Comparison of ENCODE assay signal across 19 cellular contexts in genomic region chr17:11925271-11926021, GRCh38.
DNase-seq lines count a peak whose midpoint lies in the region; ATAC-seq and TF ChIP-seq lines count a peak whose summit lies in the region.
"Had no signal": no experiment of that assay in that cellular context is flagged by ENCODE, and none has a peak within 500 bp of the region (broad histone marks: within the 10 kb centered on the region; RNA-seq: fewer than 3 reads in every experiment).

No MANE protein-coding gene starts in this region.

- H3K27me3 Mint-ChIP-seq in immature natural killer cell (ENCODE audit: low read depth in 3 of 3): peaks cover 0 to 3% (median 2%) of the 10 kb centered on the region in 3 donors
- H3K27me3 Mint-ChIP-seq: CD4-positive, CD25-positive, alpha-beta regulatory T cell; IgD-negative memory B cell had no signal

- no peak overlapping the region for H3K27ac Mint-ChIP-seq in immature natural killer cell
- H3K27ac Mint-ChIP-seq: B cell; CD4-positive, CD25-positive, alpha-beta regulatory T cell; IgD-negative memory B cell had no signal

- H3K4me1 ChIP-seq in adrenal gland (replicated peaks in 1 of 2): no peaks in the 10 kb centered on the region
- peaks cover 7% of the 10 kb centered on the region for H3K4me1 ChIP-seq in neuron (ENCODE audit: insufficient read depth, low read length)
- H3K4me1 ChIP-seq: Caco-2, SJSA1 had no signal

- WGBS in adrenal gland, 4 donors: 49 to 66% (median 55%) methylated on average over 6 of the region's 6 CpGs

- H2AFZ ChIP-seq in neuron (ENCODE audit: low read depth, low read length): peak overlapping the region; percentile 59

- H3K9me3 Mint-ChIP-seq in immature natural killer cell: peaks cover 0 to 9% (median 4%) of the 10 kb centered on the region in 6 donors

- DNase-seq in adrenal gland (peak in 5 of 7 donors; percentile 20 to 60 (median 31)), glomerular endothelial cell (ENCODE audit: extremely low read depth, low read depth, low spot score) (peak; percentile 58), kidney tubule cell (ENCODE audit: low spot score) (peak; percentile 5), immature natural killer cell (no peak), T-helper 2 cell (no peak)
- DNase-seq: Caco-2; CD4-positive, CD25-positive, alpha-beta regulatory T cell; EL; NCI-H187 treated with DMSO at 0.1 percent for 48 hours; NCI-H446; NCI-H69; NK-92 treated with Interleukin-12 subunit alpha and Interleukin-12 subunit beta, amount 100 ng/mL, for 24 hours had no signal

- no peaks in the 10 kb centered on the region for H3K27me3 ChIP-seq in adrenal gland
- H3K27me3 ChIP-seq in neuron (ENCODE audit: insufficient read depth, low read length): no peaks in the 10 kb centered on the region
- H3K27me3 ChIP-seq: SJSA1 had no signal

- H3K9me3 ChIP-seq in adrenal gland (replicated peaks in 1 of 3): no peaks in the 10 kb centered on the region
- no peaks in the 10 kb centered on the region for H3K9me3 ChIP-seq in neuron (ENCODE audit: low read length)
- H3K9me3 ChIP-seq: Caco-2, SJSA1 had no signal

- no peak for TF ChIP-seq POLR2A in adrenal gland (IDR thresholded peaks at IDR 0.05)

- TF ChIP-seq CTCF in adrenal gland (IDR thresholded peaks at IDR 0.05): no peak

- H3K4me1 Mint-ChIP-seq in immature natural killer cell: no peaks in the 10 kb centered on the region
- H3K4me1 Mint-ChIP-seq: B cell, IgD-negative memory B cell had no signal

- H3K36me3 Mint-ChIP-seq in immature natural killer cell: peaks cover 0 to 4% (median 0%) of the 10 kb centered on the region in 3 donors
- H3K36me3 Mint-ChIP-seq: CD4-positive, CD25-positive, alpha-beta regulatory T cell; IgD-negative memory B cell had no signal

- no peak overlapping the region for H3K4me3 Mint-ChIP-seq in immature natural killer cell
- H3K4me3 Mint-ChIP-seq: B cell; CD4-positive, CD25-positive, alpha-beta regulatory T cell; IgD-negative memory B cell had no signal

- H3K36me3 ChIP-seq in adrenal gland (replicated peaks in 1 of 2) (no peaks in the 10 kb centered on the region), neuron (ENCODE audit: insufficient read depth, low read length) (no peaks in the 10 kb centered on the region)
- H3K36me3 ChIP-seq: SJSA1 had no signal

- intact Hi-C loops in adrenal gland (cut with DNase I): no loop called here

- H3K4me3 ChIP-seq in adrenal gland (no peak overlapping the region), neuron (ENCODE audit: low read length) (no peak overlapping the region)
- H3K4me3 ChIP-seq: SJSA1 had no signal

- peak overlapping the region in 1 of 5 donors; percentile 38 for H3K27ac ChIP-seq in adrenal gland
- H3K27ac ChIP-seq: RWPE1, SJSA1 had no signal

- ATAC-seq in GM21529 (IDR thresholded peaks at IDR 0.05; ENCODE audit: unreplicated experiment): no peak
- ATAC-seq in GM21717 (IDR thresholded peaks at IDR 0.05; ENCODE audit: unreplicated experiment): no peak

Comparison
In these comparisons a context has a peak if more than half of its experiments do, and no peak if none do; other contexts are left out.
1. DNase-seq: peak in adrenal gland (5 of 7), glomerular endothelial cell (single experiment) and kidney tubule cell (single experiment); none in immature natural killer cell (0 of 3) and T-helper 2 cell (0 of 5).